ENCODE assay signal across 14 cellular contexts in genomic region chr7:88090233-88090632, GRCh38.
A peak's percentile ranks its signal among the peaks of the same experiment; 100 is the strongest.
DNase-seq lines count a peak whose midpoint lies in the region; ATAC-seq and TF ChIP-seq lines count a peak whose summit lies in the region.
"Had no signal": no experiment of that assay in that cellular context is flagged by ENCODE, and none has a peak within 500 bp of the region (broad histone marks: within the 10 kb centered on the region; RNA-seq: fewer than 3 reads in every experiment).

No MANE protein-coding gene starts in this region.

- DNase-seq in natural killer cell (no peak), lower lobe of right lung (no peak), GM03348 (ENCODE audit: low spot score) (no peak), SHP77 treated with DMSO at 0.1 percent for 48 hours (lab: John Stamatoyannopoulos, UW) (no peak), NK-92 (lab: John Stamatoyannopoulos, UW; ENCODE audit: unreplicated experiment) (no peak)
- no peak for DNase-seq in natural killer cell treated with Interleukin-12 subunit alpha and Interleukin-12 subunit beta and Interleukin-15 and Interleukin-18, amount 100 ng/mL, for 72 hours (ENCODE audit: low spot score)
- DNase-seq: NCI-H1436 treated with DMSO at 0.1 percent for 48 hours, NCI-H2029 treated with DMSO at 0.1 percent for 48 hours, NCI-H2171 treated with DMSO at 0.1 percent for 48 hours, NCI-H510A, SHP77 had no signal

- H3F3A ChIP-seq in Loucy (ENCODE audit: low read depth), result no peaks in the 10 kb centered on the region

- H3K36me3 Mint-ChIP-seq in natural killer cell (no peaks in the 10 kb centered on the region), brain (no peaks in the 10 kb centered on the region)
- H3K36me3 Mint-ChIP-seq in natural killer cell treated with Interleukin-12 subunit alpha and Interleukin-12 subunit beta and Interleukin-15 and Interleukin-18, amount 100 ng/mL, for 72 hours, result no peaks in the 10 kb centered on the region

- no peak for TF ChIP-seq CTCF in natural killer cell (IDR thresholded peaks at IDR 0.05)
- no peak for TF ChIP-seq CTCF in Loucy (conservative IDR thresholded peaks at IDR 0.05; ENCODE audit: low read length)
- TF ChIP-seq CTCF in brain (conservative IDR thresholded peaks at IDR 0.05), result no peak
- TF ChIP-seq CTCF in lower lobe of right lung (IDR thresholded peaks at IDR 0.05), result no peak

- H3K27ac Mint-ChIP-seq in natural killer cell (peak overlapping the region in 1 of 2 donors; percentile 45), brain (peak overlapping the region in 3 of 5 experiments; percentile 56 to 80 (median 66))
- no peak overlapping the region for H3K27ac Mint-ChIP-seq in natural killer cell treated with Interleukin-12 subunit alpha and Interleukin-12 subunit beta and Interleukin-15 and Interleukin-18, amount 100 ng/mL, for 72 hours

- no peak for ATAC-seq in natural killer cell
- no peak for ATAC-seq in natural killer cell treated with Interleukin-12 subunit alpha and Interleukin-12 subunit beta and Interleukin-15 and Interleukin-18, amount 100 ng/mL, for 72 hours
- ATAC-seq in lower lobe of right lung, result no peak
- ATAC-seq: Panc1 had no signal

- H3K4me3 ChIP-seq in Loucy (ENCODE audit: low read length, poor library complexity, severe bottlenecking), result peak overlapping the region; percentile 68
- no peak overlapping the region for H3K4me3 ChIP-seq in lower lobe of right lung

- H3K4me2 ChIP-seq in Loucy (ENCODE audit: low read depth, low read length, poor library complexity, severe bottlenecking), result peak overlapping the region; percentile 90

- H3K27me3 ChIP-seq in Loucy (ENCODE audit: insufficient read depth, low read length, poor library complexity, severe bottlenecking), result no peaks in the 10 kb centered on the region
- no peaks in the 10 kb centered on the region for H3K27me3 ChIP-seq in lower lobe of right lung (ENCODE audit: low read depth)

- H3K9ac ChIP-seq in Loucy (ENCODE audit: low read depth, low read length, poor library complexity, severe bottlenecking), result no peak overlapping the region

- no peak overlapping the region for H2AFZ ChIP-seq in Loucy (ENCODE audit: low read length)

- H3K9me2 ChIP-seq in Loucy (replicated peaks; ENCODE audit: low read depth, low read length), result no peaks in the 10 kb centered on the region

- no peaks in the 10 kb centered on the region for H4K20me1 ChIP-seq in Loucy (ENCODE audit: insufficient read depth, low read length, poor library complexity, severe bottlenecking)

- H3K4me1 ChIP-seq in Loucy (ENCODE audit: insufficient read depth, low read length, poor library complexity, severe bottlenecking), result peaks cover 51% of the 10 kb centered on the region
- no peaks in the 10 kb centered on the region for H3K4me1 ChIP-seq in lower lobe of right lung

- peak overlapping the region; percentile 36 for H3K4me3 Mint-ChIP-seq in natural killer cell
- no peak overlapping the region for H3K4me3 Mint-ChIP-seq in natural killer cell treated with Interleukin-12 subunit alpha and Interleukin-12 subunit beta and Interleukin-15 and Interleukin-18, amount 100 ng/mL, for 72 hours
- peak overlapping the region in 1 of 5 experiments; percentile 33 for H3K4me3 Mint-ChIP-seq in brain

- no peaks in the 10 kb centered on the region for H3K79me2 ChIP-seq in Loucy (ENCODE audit: insufficient read depth, low read length)

- H3K27me3 Mint-ChIP-seq in natural killer cell (ENCODE audit: low read depth in 2 of 2), result no peaks in the 10 kb centered on the region
- H3K27me3 Mint-ChIP-seq in natural killer cell treated with Interleukin-12 subunit alpha and Interleukin-12 subunit beta and Interleukin-15 and Interleukin-18, amount 100 ng/mL, for 72 hours, result no peaks in the 10 kb centered on the region
- H3K27me3 Mint-ChIP-seq in brain, result no peaks in the 10 kb centered on the region

- H3K4me1 Mint-ChIP-seq in natural killer cell (peaks cover 14 to 16% of the 10 kb centered on the region in 2 donors), brain (peaks cover 52% of the 10 kb centered on the region)
- peaks cover 5 to 11% of the 10 kb centered on the region in 2 donors for H3K4me1 Mint-ChIP-seq in natural killer cell treated with Interleukin-12 subunit alpha and Interleukin-12 subunit beta and Interleukin-15 and Interleukin-18, amount 100 ng/mL, for 72 hours (ENCODE audit: low read depth in 2 of 2)

- H3K9me3 Mint-ChIP-seq in natural killer cell (no peaks in the 10 kb centered on the region), brain (peaks cover 0 to 3% (median 0%) of the 10 kb centered on the region in 5 experiments)
- no peaks in the 10 kb centered on the region for H3K9me3 Mint-ChIP-seq in natural killer cell treated with Interleukin-12 subunit alpha and Interleukin-12 subunit beta and Interleukin-15 and Interleukin-18, amount 100 ng/mL, for 72 hours

- H3K27ac ChIP-seq in lower lobe of right lung, result no peak overlapping the region

- H3K36me3 ChIP-seq in Loucy (ENCODE audit: insufficient read depth, low read length), result no peaks in the 10 kb centered on the region
- no peaks in the 10 kb centered on the region for H3K36me3 ChIP-seq in lower lobe of right lung

- H3K9me3 ChIP-seq in Loucy (ENCODE audit: insufficient read depth, low read depth, low read length), result no peaks in the 10 kb centered on the region
- H3K9me3 ChIP-seq in lower lobe of right lung, result no peaks in the 10 kb centered on the region

- intact Hi-C loops in natural killer cell (cut with micrococcal nuclease) (no loop called here), lower lobe of right lung (cut with DNase I) (no loop called here)

Comparison
In these comparisons a context has a peak if more than half of its experiments do, and no peak if none do; other contexts are left out.
1. H3K27ac Mint-ChIP-seq: peak in brain (3 of 5); none in natural killer cell treated with Interleukin-12 subunit alpha and Interleukin-12 subunit beta and Interleukin-15 and Interleukin-18, amount 100 ng/mL, for 72 hours (0 of 2).